In the genomic region with DNA sequence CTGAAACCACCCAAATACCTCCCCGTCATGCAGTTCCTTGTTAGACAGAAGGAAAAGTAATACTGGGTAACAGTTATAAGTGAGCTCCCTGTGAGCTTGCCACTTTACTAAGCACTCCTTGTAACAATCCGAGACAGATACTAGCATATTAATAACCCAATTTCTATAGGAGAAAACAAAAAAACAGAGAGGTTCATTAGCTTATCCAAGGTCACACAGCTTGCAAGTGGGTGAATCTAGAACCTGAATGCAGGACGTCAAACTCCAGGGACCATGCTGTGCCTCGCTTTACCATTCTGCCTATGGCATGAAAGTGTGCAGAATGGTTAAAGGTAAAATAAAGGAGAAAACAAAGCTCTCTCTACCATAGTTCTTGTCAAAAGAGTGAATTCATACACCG, we compare ENCODE assay signal across 8 cellular contexts. TPM values are rescaled to one million over a fixed set of nuclear protein-coding genes. Genes with fewer than 3 reads are reported as not detected.
"Had no signal": no experiment of that assay in that cellular context is flagged by ENCODE, and none has a peak within 500 bp of the region (broad histone marks: within the 10 kb centered on the region; RNA-seq: fewer than 3 reads in every experiment).

No MANE protein-coding gene starts in this region.

- H3K4me3 ChIP-seq: GM12878 had no signal

- FAIRE-seq: G401.6, GM12878, GM12892, GM18507, GM19239 had no signal

- ATAC-seq: GM12878 had no signal

- DNase-seq: GDM1, GF-D8 had no signal

RNA-seq across cellular contexts. Expression of gene SIGLEC5, which starts 15.4 kb away (rescaled TPM):
- total RNA-seq: G401 had no signal

RNA-seq across cellular contexts. Expression of gene SIGLEC14, which starts 31.8 kb away (rescaled TPM):
- total RNA-seq: G401 had no signal
